In genomic region chr11:134391170-134391569, GRCh38 we compare ENCODE assay signal across 1 cellular context.
TF ChIP-seq lines count a peak whose summit lies in the region.

No MANE protein-coding gene starts in this region.

TF ChIP-seq in HepG2, 621 proteins besides CTCF, POLR2A, EP300 and RAD21:
- no peak for TF ChIP-seq ZMYM2 (CRISPR knock-in tag; IDR thresholded peaks at IDR 0.05)
- no peak for TF ChIP-seq E2F2 (CRISPR knock-in tag; IDR thresholded peaks at IDR 0.05; ENCODE audit: borderline replicate concordance)
- no peak for TF ChIP-seq NFAT5 (CRISPR knock-in tag; IDR thresholded peaks at IDR 0.05)
- TF ChIP-seq ZNF766 (CRISPR knock-in tag; IDR thresholded peaks at IDR 0.05; ENCODE audit: borderline replicate concordance), result no peak
- no peak for TF ChIP-seq JDP2 (CRISPR knock-in tag; IDR thresholded peaks at IDR 0.05; ENCODE audit: borderline replicate concordance)
- no peak for TF ChIP-seq JUNB (CRISPR knock-in tag; IDR thresholded peaks at IDR 0.05; ENCODE audit: borderline replicate concordance)
- no peak for TF ChIP-seq ZNF34 (CRISPR knock-in tag; IDR thresholded peaks at IDR 0.05; ENCODE audit: borderline replicate concordance)
- no peak for TF ChIP-seq STAT5B (CRISPR knock-in tag; IDR thresholded peaks at IDR 0.05)
- TF ChIP-seq CCDC6 (CRISPR knock-in tag; IDR thresholded peaks at IDR 0.05), result no peak
- no peak for TF ChIP-seq SAFB2 (CRISPR knock-in tag; IDR thresholded peaks at IDR 0.05; ENCODE audit: borderline replicate concordance, low read depth)
- no peak for TF ChIP-seq GRHL1 (CRISPR knock-in tag; conservative IDR thresholded peaks at IDR 0.05)
